19 cellular contexts compared by ENCODE assay signal in the genomic region with DNA sequence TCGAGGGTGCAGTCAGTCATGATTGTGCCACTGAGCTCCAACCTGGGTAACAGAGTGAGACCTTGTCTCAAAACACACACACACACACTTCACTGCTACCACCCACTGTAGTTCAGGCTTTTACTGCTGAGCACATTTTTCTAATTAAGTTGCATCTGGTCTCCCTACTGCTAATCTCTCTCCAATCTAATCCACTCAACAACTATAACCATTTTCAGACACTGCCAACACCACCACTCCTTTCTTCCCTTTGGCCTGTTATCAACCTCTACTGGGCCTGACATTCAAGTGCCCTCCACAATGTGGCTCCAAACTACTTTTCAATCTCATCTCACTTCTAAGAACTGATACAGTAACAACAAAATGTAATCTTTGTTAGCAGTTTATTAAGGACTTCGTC. TPM values are rescaled to one million over a fixed set of nuclear protein-coding genes. Genes with fewer than 3 reads are reported as not detected.
DNase-seq lines count a peak whose midpoint lies in the region; ATAC-seq and TF ChIP-seq lines count a peak whose summit lies in the region.
"Had no signal": no experiment of that assay in that cellular context is flagged by ENCODE, and none has a peak within 500 bp of the region (broad histone marks: within the 10 kb centered on the region; RNA-seq: fewer than 3 reads in every experiment).

No MANE protein-coding gene starts in this region.

- H3K27me3 ChIP-seq in A673 (replicated peaks; ENCODE audit: insufficient read depth, low read depth, low read length, poor library complexity) (no peaks in the 10 kb centered on the region), SK-N-SH (ENCODE audit: insufficient read depth) (no peaks in the 10 kb centered on the region)
- H3K27me3 ChIP-seq: ascending aorta; BLaER1 treated with 17β-estradiol and CSF1 and Interleukin-3, amounts not matched to agents 10 nM and 100 nM; MG63; upper lobe of left lung had no signal

- H3K27ac Mint-ChIP-seq in activated T-helper 17 cell treated with anti-CD3 and anti-CD28 coated beads, Interleukin-2, amount 50 U/mL, for 72 hours, result no peak overlapping the region
- H3K27ac Mint-ChIP-seq: activated CD4-positive, alpha-beta T cell treated with anti-CD3 and anti-CD28 coated beads, Interleukin-2, amount 10 ng/mL, durations not matched to agents 7 days and 5 days; activated naive CD4-positive, alpha-beta T cell treated with anti-CD3 and anti-CD28 coated beads for 36 hours; activated T-cell treated with anti-CD3 and anti-CD28 coated beads, Interleukin-2, amount 50 U/mL, for 72 hours; T-helper 17 cell had no signal

- H3K9me3 ChIP-seq in A673 (ENCODE audit: low read depth, low read length, poor library complexity, severe bottlenecking) (no peaks in the 10 kb centered on the region), SK-N-SH (no peaks in the 10 kb centered on the region)
- H3K9me3 ChIP-seq: A549; ascending aorta; BLaER1 treated with 17β-estradiol and CSF1 and Interleukin-3, amounts not matched to agents 10 nM and 100 nM; MG63; psoas muscle; upper lobe of left lung had no signal

- no peaks in the 10 kb centered on the region for H3K36me3 ChIP-seq in A673 (ENCODE audit: insufficient read depth, low read length, poor library complexity, severe bottlenecking)
- no peaks in the 10 kb centered on the region for H3K36me3 ChIP-seq in SK-N-SH (replicated peaks in 1 of 2; ENCODE audit: control insufficient read depth in 1 of 2, insufficient read depth in 2 of 2, low read length in 1 of 2)
- H3K36me3 ChIP-seq: MG63, upper lobe of left lung had no signal

- no TSS peak for BruUV-seq in A673 (replicated peaks; lab: Mats Ljungman, UMichigan)

- POLR2A ChIA-PET in A673 (lab: Charles Lee; ENCODE audit: low non-redundant PET) (no interaction called here), SK-N-SH (lab: Yijun Ruan, JAX) (interaction anchor here (1.0 kb wide), 2 partner anchors 13 to 267 kb away, joined by 3 to 6 read pairs; no protein-coding TSS in a partner anchor)

- no peak overlapping the region for H3K4me3 Mint-ChIP-seq in activated T-helper 17 cell treated with anti-CD3 and anti-CD28 coated beads, Interleukin-2, amount 50 U/mL, for 72 hours
- H3K4me3 Mint-ChIP-seq: activated CD4-positive, alpha-beta T cell treated with anti-CD3 and anti-CD28 coated beads, Interleukin-2, amount 10 ng/mL, durations not matched to agents 7 days and 5 days; activated naive CD4-positive, alpha-beta T cell treated with anti-CD3 and anti-CD28 coated beads for 36 hours; activated T-cell treated with anti-CD3 and anti-CD28 coated beads, Interleukin-2, amount 50 U/mL, for 72 hours; central memory CD8-positive, alpha-beta T cell; T-helper 17 cell had no signal

- no peaks in the 10 kb centered on the region for H3F3A ChIP-seq in SK-N-SH (replicated peaks; ENCODE audit: insufficient read depth)

- no peaks in the 10 kb centered on the region for H3K79me2 ChIP-seq in SK-N-SH (ENCODE audit: insufficient read depth)

- H4K20me1 ChIP-seq in SK-N-SH (ENCODE audit: insufficient read depth), result no peaks in the 10 kb centered on the region

- H3K36me3 Mint-ChIP-seq in activated T-helper 17 cell treated with anti-CD3 and anti-CD28 coated beads, Interleukin-2, amount 50 U/mL, for 72 hours (ENCODE audit: low read depth), result no peaks in the 10 kb centered on the region

- CTCF ChIA-PET in A673 (lab: Charles Lee), result interaction anchor here (1.1 to 2.6 kb wide), 3 partner anchors 111 to 268 kb away, joined by 3 to 16 read pairs (median 4); no protein-coding TSS in a partner anchor
- CTCF ChIA-PET in SK-N-SH (lab: Yijun Ruan, JAX), result interaction anchor here (0.6 to 3.5 kb wide), 39 partner anchors 9 to 801 kb away, joined by 3 to 91 read pairs (median 4); partner anchors contain the start of genes ELP2, RPRD1A and SLC39A6

- H3K4me1 Mint-ChIP-seq in activated T-helper 17 cell treated with anti-CD3 and anti-CD28 coated beads, Interleukin-2, amount 50 U/mL, for 72 hours, result no peaks in the 10 kb centered on the region
- H3K4me1 Mint-ChIP-seq: activated CD4-positive, alpha-beta T cell treated with anti-CD3 and anti-CD28 coated beads, Interleukin-2, amount 10 ng/mL, durations not matched to agents 7 days and 5 days had no signal

- H3K4me2 ChIP-seq in SK-N-SH, result no peak overlapping the region
- H3K4me2 ChIP-seq: A549 had no signal

- no peak overlapping the region for H3K9ac ChIP-seq in SK-N-SH
- H3K9ac ChIP-seq: BLaER1 treated with 17β-estradiol and CSF1 and Interleukin-3, amounts not matched to agents 10 nM and 100 nM had no signal

- no peak overlapping the region for H2AFZ ChIP-seq in SK-N-SH (ENCODE audit: low read depth)

- peak in 1 of 2 experiments; percentile 97; a peak in 2 of 4 replicates for TF ChIP-seq EP300 in SK-N-SH (IDR thresholded peaks at IDR 0.05; ENCODE audit: borderline replicate concordance in 1 of 2, low read depth in 1 of 2, low read length in 1 of 2)

- peak; percentile 10 for ATAC-seq in GM18907 (IDR thresholded peaks at IDR 0.05; ENCODE audit: unreplicated experiment)
- ATAC-seq in activated T-helper 17 cell treated with anti-CD3 and anti-CD28 coated beads, Interleukin-2, amount 50 U/mL, for 72 hours (replicated peaks), result no peak

- peak; percentile 21 for DNase-seq in A673 (ENCODE audit: low spot score)
- peak; percentile 72 for DNase-seq in SK-N-SH
- DNase-seq in fibroblast of villous mesenchyme (ENCODE audit: low read depth), result peak; percentile 10
- no peak for DNase-seq in NCI-H2171 (lab: John Stamatoyannopoulos, UW)
- no peak for DNase-seq in NCI-H748 (lab: John Stamatoyannopoulos, UW; ENCODE audit: unreplicated experiment)
- DNase-seq in T-helper 1 cell, result no peak
- DNase-seq: activated naive CD4-positive, alpha-beta T cell treated with anti-CD3 and anti-CD28 coated beads for 36 hours; MG63; psoas muscle; T-helper 17 cell; upper lobe of left lung had no signal

- H3K4me3 ChIP-seq in A673 (ENCODE audit: low read depth, low read length, poor library complexity, severe bottlenecking), result no peak overlapping the region
- H3K4me3 ChIP-seq in SK-N-SH (ENCODE audit: low read depth in 2 of 2, low read length in 1 of 2), result no peak overlapping the region
- no peak overlapping the region for H3K4me3 ChIP-seq in fibroblast of villous mesenchyme (ENCODE audit: low read depth, low read length)
- H3K4me3 ChIP-seq: A549; ascending aorta; BLaER1 treated with 17β-estradiol and CSF1 and Interleukin-3, amounts not matched to agents 10 nM and 100 nM; MG63; psoas muscle; upper lobe of left lung had no signal

- no peaks in the 10 kb centered on the region for H3K27me3 Mint-ChIP-seq in activated T-helper 17 cell treated with anti-CD3 and anti-CD28 coated beads, Interleukin-2, amount 50 U/mL, for 72 hours
- H3K27me3 Mint-ChIP-seq: activated CD4-positive, alpha-beta T cell treated with anti-CD3 and anti-CD28 coated beads, Interleukin-2, amount 10 ng/mL, durations not matched to agents 7 days and 5 days; central memory CD8-positive, alpha-beta T cell; T-helper 17 cell had no signal

- H3K27ac ChIP-seq in A673 (ENCODE audit: low read depth, low read length, poor library complexity, severe bottlenecking), result no peak overlapping the region
- peak overlapping the region; percentile 2 to 98; a peak in 3 of 4 replicates for H3K27ac ChIP-seq in SK-N-SH (ENCODE audit: low read depth in 2 of 2, low read length in 1 of 2)
- H3K27ac ChIP-seq: A549; ascending aorta; BLaER1 treated with 17β-estradiol and CSF1 and Interleukin-3, amounts not matched to agents 10 nM and 100 nM; psoas muscle; upper lobe of left lung had no signal

- intact Hi-C loops in A673 (cut with micrococcal nuclease; ENCODE audit: unreplicated experiment), result loop anchor here (2.0 to 5.0 kb wide), 2 partner anchors 75 to 268 kb away; no protein-coding TSS in a partner anchor

- H3K9me3 Mint-ChIP-seq in activated T-helper 17 cell treated with anti-CD3 and anti-CD28 coated beads, Interleukin-2, amount 50 U/mL, for 72 hours, result no peaks in the 10 kb centered on the region
- H3K9me3 Mint-ChIP-seq: activated CD4-positive, alpha-beta T cell treated with anti-CD3 and anti-CD28 coated beads, Interleukin-2, amount 10 ng/mL, durations not matched to agents 7 days and 5 days; activated naive CD4-positive, alpha-beta T cell treated with anti-CD3 and anti-CD28 coated beads for 36 hours; activated T-cell treated with anti-CD3 and anti-CD28 coated beads, Interleukin-2, amount 50 U/mL, for 72 hours; central memory CD8-positive, alpha-beta T cell had no signal

- 41% methylated on average over 2 of the region's 2 CpGs for WGBS in SK-N-SH (ENCODE audit: low lambda C conversion rate)

- no peaks in the 10 kb centered on the region for H3K9me2 ChIP-seq in SK-N-SH

- peak; percentile 43 for TF ChIP-seq RAD21 in SK-N-SH (IDR thresholded peaks at IDR 0.05; ENCODE audit: low read length)

- TF ChIP-seq CTCF in A673 (conservative IDR thresholded peaks at IDR 0.05; ENCODE audit: low read depth, low read length) (no peak), SK-N-SH (IDR thresholded peaks at IDR 0.05) (no peak), fibroblast of villous mesenchyme (IDR thresholded peaks at IDR 0.05; ENCODE audit: insufficient read depth, low read depth, low read length) (no peak)

- H3K4me1 ChIP-seq in A673 (ENCODE audit: insufficient read depth, low read length, poor library complexity, severe bottlenecking), result peaks cover 5% of the 10 kb centered on the region
- peaks cover 0 to 11% of the 10 kb centered on the region in 2 experiments; a peak in 2 of 4 replicates for H3K4me1 ChIP-seq in SK-N-SH (ENCODE audit: control insufficient read depth in 1 of 2, insufficient read depth in 2 of 2, low read depth in 1 of 2, low read length in 1 of 2)
- H3K4me1 ChIP-seq: A549, ascending aorta, psoas muscle had no signal

TF ChIP-seq in SK-N-SH, 30 proteins besides CTCF, POLR2A, EP300 and RAD21:
- TF ChIP-seq RCOR1 (IDR thresholded peaks at IDR 0.05; ENCODE audit: low read length), result peak; percentile 94; the same call in 1 of the 2 replicates
- TF ChIP-seq POLR2AphosphoS5 (IDR thresholded peaks at IDR 0.05; ENCODE audit: low read depth, low read length), result peak; percentile 50; the same call in 1 of the 2 replicates
- TF ChIP-seq TCF12 (IDR thresholded peaks at IDR 0.05), result peak; percentile 79
- peak; percentile 65 for TF ChIP-seq MXI1 (IDR thresholded peaks at IDR 0.05; ENCODE audit: low read depth, low read length)
- 0 out of 2 replicates have a peak, but pooled peaks have one; percentile 62 for TF ChIP-seq FOXJ3 (CRISPR knock-in tag; IDR thresholded peaks at IDR 0.05)
- peak; percentile 94 for TF ChIP-seq CHD2 (IDR thresholded peaks at IDR 0.05; ENCODE audit: low read length, partially characterized antibody)
- no peak for TF ChIP-seq EZH2phosphoT487 (IDR thresholded peaks at IDR 0.05; ENCODE audit: borderline replicate concordance, low read depth)
- no peak for TF ChIP-seq SIN3A (IDR thresholded peaks at IDR 0.05; ENCODE audit: borderline replicate concordance, low read depth, low read length)
- peak; percentile 97 for TF ChIP-seq GATA2 (CRISPR knock-in tag; IDR thresholded peaks at IDR 0.05)
- no peak for TF ChIP-seq JUND (IDR thresholded peaks at IDR 0.05)
TF ChIP-seq in SK-N-SH: peak in this region for 7.

RNA-seq across cellular contexts. Expression of gene RPRD1A, which starts 50.1 kb away (rescaled TPM):
- total RNA-seq in A673 (2021) (65.1 and 66.1 TPM in 2 replicates), fibroblast of villous mesenchyme (38.0 and 70.4 TPM in 2 replicates)
- 28.9 and 44.4 TPM in 2 replicates for polyA plus RNA-seq in SK-N-SH (2012; rRNA removed)
- polyA plus RNA-seq in SK-N-SH (2012; cell fraction: cytosol; rRNA removed), result 30.1 and 30.8 TPM in 2 replicates
- 92.7 and 155 TPM in 2 replicates for polyA plus RNA-seq in SK-N-SH (2012; cell fraction: nucleus; rRNA removed)
- total RNA-seq in activated T-helper 17 cell treated with anti-CD3 and anti-CD28 coated beads, Interleukin-2, amount 50 U/mL, for 72 hours, result 10 to 100 TPM; 16.3 to 28.9 TPM

Comparison
In these comparisons a context has a peak if more than half of its experiments do, and no peak if none do; other contexts are left out.
1. DNase-seq: peak in A673 (single experiment), SK-N-SH (single experiment) and fibroblast of villous mesenchyme (single experiment); none in NCI-H2171 (single experiment), NCI-H748 (single experiment) and T-helper 1 cell (0 of 5).